Comparison of ENCODE assay signal across 15 cellular contexts in genomic region chr1:25755475-25756125, GRCh38. TPM values are rescaled to one million over a fixed set of nuclear protein-coding genes. Genes with fewer than 3 reads are reported as not detected.
DNase-seq lines count a peak whose midpoint lies in the region; ATAC-seq, FAIRE-seq and TF ChIP-seq lines count a peak whose summit lies in the region.
"Had no signal": no experiment of that assay in that cellular context is flagged by ENCODE, and none has a peak within 500 bp of the region (broad histone marks: within the 10 kb centered on the region; RNA-seq: fewer than 3 reads in every experiment).

No MANE protein-coding gene starts in this region.

- H2BK15ac ChIP-seq in H1 (ENCODE audit: low read length) = no peak overlapping the region

- no peak overlapping the region for H4K5ac ChIP-seq in H1 (ENCODE audit: insufficient read length, low read depth, low read length)

- H2BK5ac ChIP-seq in H1 (ENCODE audit: low read depth, low read length) = no peak overlapping the region

- H3K79me2 ChIP-seq in HepG2 (ENCODE audit: insufficient read depth, low read length) (no peaks in the 10 kb centered on the region), H1 (ENCODE audit: control insufficient read depth in 1 of 2, insufficient read depth in 2 of 2, low read length in 2 of 2) (no peaks in the 10 kb centered on the region)

- no peak for TF ChIP-seq CTCF in HepG2 (CRISPR knock-in tag; IDR thresholded peaks at IDR 0.05)
- no peak for TF ChIP-seq CTCF in right lobe of liver (IDR thresholded peaks at IDR 0.05)
- TF ChIP-seq CTCF in H1 (IDR thresholded peaks at IDR 0.05; ENCODE audit: control extremely low read depth in 1 of 3, insufficient read depth in 1 of 3, low read depth in 1 of 3, low read length in 3 of 3) = no peak

- no peak overlapping the region for H2BK120ac ChIP-seq in H1 (replicated peaks; ENCODE audit: low read depth, low read length)

- in situ Hi-C loops in HepG2 (cut with HindIII; ENCODE audit: extremely low pct_ligation_motif_present, low pct_unique_long_range_greater_than_20kb) = loop anchor here (5.0 kb wide), 1 partner anchor 42 kb away; no protein-coding TSS in a partner anchor

- no peak overlapping the region for H3K56ac ChIP-seq in H1 (replicated peaks; ENCODE audit: insufficient read length, low read depth, low read length)

- no peak overlapping the region for H4K8ac ChIP-seq in H1 (ENCODE audit: extremely low read depth, insufficient read depth, low read length)

- peaks cover 31% of the 10 kb centered on the region for H3K4me1 Mint-ChIP-seq in T-helper 17 cell

- POLR2A ChIA-PET in HepG2 (lab: Yijun Ruan, JAX) (no interaction called here), H1 (lab: Charles Lee; ENCODE audit: partially characterized antibody) (interaction anchor here (2.0 kb wide), 1 partner anchor 8 kb away, joined by 8 read pairs; no protein-coding TSS in a partner anchor)

- no peak overlapping the region for H3K23ac ChIP-seq in H1 (ENCODE audit: insufficient read length)

- H3K18ac ChIP-seq in H1 (ENCODE audit: extremely low read depth, low read length) = no peak overlapping the region

- no peaks in the 10 kb centered on the region; the same call in 1 of the 2 replicates for H3K23me2 ChIP-seq in H1 (ENCODE audit: low read depth, low read length)

- 27% methylated on average over 7 of the region's 7 CpGs for WGBS in HepG2 (ENCODE audit: low lambda C conversion rate)
- 80% methylated on average over 7 of the region's 7 CpGs for WGBS in right lobe of liver (ENCODE audit: insufficient coverage, low coverage, low lambda C conversion rate, missing lambda C conversion rate)
- 90% methylated on average over 7 of the region's 7 CpGs; no CpG with 5 or more reads in 1 of the 2 experiments for WGBS in H1 (ENCODE audit: extremely low coverage in 1 of 2, insufficient coverage in 1 of 2, insufficient read length in 1 of 2, insufficient replicate concordance in 2 of 2, low coverage in 1 of 2, low lambda C conversion rate in 2 of 2, missing lambda C conversion rate in 1 of 2), 2 experiments

- H3K4me3 ChIP-seq in HepG2 (replicated peaks in 1 of 3; ENCODE audit: insufficient read depth in 1 of 3, low read depth in 2 of 3, low read length in 3 of 3) (no peak overlapping the region), right lobe of liver (no peak overlapping the region), H1 (ENCODE audit: extremely low read depth in 1 of 4, insufficient read depth in 2 of 4, low read depth in 3 of 4, low read length in 4 of 4) (no peak overlapping the region)
- H3K4me3 ChIP-seq: A549 had no signal

- no peak overlapping the region for H3K4ac ChIP-seq in H1 (replicated peaks; ENCODE audit: insufficient read length, low read depth, low read length)

- no peak for TF ChIP-seq RAD21 in HepG2 (CRISPR knock-in tag; IDR thresholded peaks at IDR 0.05)
- no peak for TF ChIP-seq RAD21 in H1 (IDR thresholded peaks at IDR 0.05 in 1 of 2, conservative IDR thresholded peaks at IDR 0.05 in 1 of 2; ENCODE audit: low read depth in 2 of 2, low read length in 2 of 2)

- FAIRE-seq in HepG2 (lab: Jason Lieb, UNC) (no peak), H1 (lab: Jason Lieb, UNC) (no peak)
- FAIRE-seq: A549 had no signal

- no peak overlapping the region for H2BK20ac ChIP-seq in H1 (ENCODE audit: low read length)

- CTCF ChIA-PET in HepG2 (lab: Yijun Ruan, JAX; ENCODE audit: low intra/inter-chr PET ratio, low total read pairs) = no interaction called here
- CTCF ChIA-PET in H1 (lab: Charles Lee; ENCODE audit: partially characterized antibody) = interaction anchor here (0.7 to 3.1 kb wide), 7 partner anchors 10 to 132 kb away, joined by 3 to 9 read pairs (median 4); no protein-coding TSS in a partner anchor

- no peaks in the 10 kb centered on the region for H3K27me3 Mint-ChIP-seq in T-helper 17 cell

- no peak overlapping the region for H2BK12ac ChIP-seq in H1 (ENCODE audit: low read depth, low read length)

- DNase-seq in HepG2 (ENCODE audit: low spot score) (no peak), right lobe of liver (no peak), T-helper 17 cell (no peak), H1 (ENCODE audit: low read depth in 1 of 2, low spot score in 2 of 2) (no peak), NCI-H524 (lab: John Stamatoyannopoulos, UW) (no peak), NCI-H748 (lab: John Stamatoyannopoulos, UW; ENCODE audit: unreplicated experiment) (no peak), HUDEP-2 (lab: John Stamatoyannopoulos, UW; ENCODE audit: unreplicated experiment in 76 of 76) (no peak)
- DNase-seq: HCEC 1CT, NCI-H1417 treated with DMSO at 0.1 percent for 48 hours, NCI-H1930, NCI-H2171 treated with DMSO at 0.1 percent for 48 hours, NCI-H774 had no signal

- TF ChIP-seq EP300 in HepG2 (IDR thresholded peaks at IDR 0.05; ENCODE audit: low read depth in 2 of 2, low read length in 2 of 2) (no peak), HepG2 (CRISPR knock-in tag; IDR thresholded peaks at IDR 0.05; ENCODE audit: borderline replicate concordance) (no peak), H1 (IDR thresholded peaks at IDR 0.05; ENCODE audit: borderline replicate concordance in 1 of 2, low read depth in 2 of 2, low read length in 2 of 2) (no peak)

- H3K9ac ChIP-seq in HepG2 (ENCODE audit: insufficient read depth, low read depth, low read length) (no peak overlapping the region), H1 (replicated peaks in 1 of 4; ENCODE audit: extremely low read depth in 1 of 4, low read depth in 3 of 4, low read length in 3 of 4) (no peak overlapping the region)

- H4K91ac ChIP-seq in H1 (replicated peaks; ENCODE audit: insufficient read length, low read length) = peak overlapping the region; percentile 20

- no peaks in the 10 kb centered on the region for H3K36me3 ChIP-seq in HepG2 (replicated peaks in 1 of 2; ENCODE audit: control insufficient read depth in 1 of 2, insufficient read depth in 2 of 2, low read length in 2 of 2)
- peaks cover 0 to 6% (median 2%) of the 10 kb centered on the region in 4 donors for H3K36me3 ChIP-seq in right lobe of liver
- no peaks in the 10 kb centered on the region; a peak in 1 of 8 replicates for H3K36me3 ChIP-seq in H1 (ENCODE audit: control insufficient read depth in 2 of 4, insufficient read depth in 4 of 4, low read length in 3 of 4)

- peak overlapping the region; percentile 39 for H3K27ac Mint-ChIP-seq in T-helper 17 cell

- H3K4me2 ChIP-seq in HepG2 (ENCODE audit: low read depth, low read length) (no peak overlapping the region), H1 (ENCODE audit: insufficient read depth in 1 of 2, low read depth in 2 of 2, low read length in 2 of 2) (no peak overlapping the region)
- H3K4me2 ChIP-seq: A549 had no signal

- H3K14ac ChIP-seq in H1 (ENCODE audit: insufficient read length) = no peak overlapping the region

- H3K79me1 ChIP-seq in H1 (ENCODE audit: low read depth, low read length) = no peaks in the 10 kb centered on the region

- H3K9me3 ChIP-seq in HepG2 (ENCODE audit: low read length) = no peaks in the 10 kb centered on the region
- H3K9me3 ChIP-seq in right lobe of liver = no peaks in the 10 kb centered on the region
- H3K9me3 ChIP-seq in T-helper 17 cell (ENCODE audit: control insufficient read depth, low read length, poor library complexity, severe bottlenecking) = no peaks in the 10 kb centered on the region
- H3K9me3 ChIP-seq in H1 (ENCODE audit: insufficient read depth in 2 of 2, low read depth in 1 of 2, low read length in 1 of 2) = no peaks in the 10 kb centered on the region
- H3K9me3 ChIP-seq: A549 had no signal

- ATAC-seq in HepG2 (no peak), right lobe of liver (no peak), T-helper 17 cell (no peak), GM21367 (IDR thresholded peaks at IDR 0.05; ENCODE audit: unreplicated experiment) (no peak)
- ATAC-seq: A549 had no signal

- no peak overlapping the region for H3K27ac ChIP-seq in HepG2 (ENCODE audit: extremely low read length, insufficient read depth, low read length)
- H3K27ac ChIP-seq in right lobe of liver = no peak overlapping the region
- no peak overlapping the region for H3K27ac ChIP-seq in H1 (ENCODE audit: low read depth, low read length)
- H3K27ac ChIP-seq: A549, C4-2B had no signal

- no peak for TF ChIP-seq POLR2A in HepG2 (IDR thresholded peaks at IDR 0.05; ENCODE audit: insufficient read depth in 1 of 2, low read depth in 2 of 2, low read length in 2 of 2)
- TF ChIP-seq POLR2A in right lobe of liver (IDR thresholded peaks at IDR 0.05) = no peak
- TF ChIP-seq POLR2A in H1 (IDR thresholded peaks at IDR 0.05; ENCODE audit: control extremely low read depth in 1 of 2, low read depth in 2 of 2, low read length in 2 of 2) = no peak

- no peak overlapping the region for H2AFZ ChIP-seq in HepG2 (ENCODE audit: low read length)
- H2AFZ ChIP-seq in H1 (ENCODE audit: low read length) = no peak overlapping the region

- BruUV-seq in HepG2 (replicated peaks; lab: Mats Ljungman, UMichigan) = no TSS peak

- H3K36me3 Mint-ChIP-seq in T-helper 17 cell (ENCODE audit: low read depth) = peaks cover 6% of the 10 kb centered on the region

- intact Hi-C loops in HepG2 (cut with micrococcal nuclease; ENCODE audit: unreplicated experiment) = loop anchor here (5.0 kb wide), 1 partner anchor 42 kb away; no protein-coding TSS in a partner anchor
- intact Hi-C loops in right lobe of liver (cut with DNase I) = no loop called here

- no peak overlapping the region for H2AK5ac ChIP-seq in H1 (ENCODE audit: low read depth, low read length)

- no peaks in the 10 kb centered on the region for H3K4me1 ChIP-seq in HepG2 (ENCODE audit: insufficient read depth, low read length)
- no peaks in the 10 kb centered on the region for H3K4me1 ChIP-seq in right lobe of liver
- H3K4me1 ChIP-seq in H1 (replicated peaks in 1 of 4; ENCODE audit: control insufficient read depth in 3 of 4, insufficient read depth in 4 of 4, low read length in 3 of 4) = peaks cover 0 to 16% (median 7%) of the 10 kb centered on the region in 4 experiments; a peak in 5 of 7 replicates
- H3K4me1 ChIP-seq: A549 had no signal

- H3K27me3 ChIP-seq in HepG2 (ENCODE audit: control insufficient read depth in 1 of 2, insufficient read depth in 2 of 2, low read length in 2 of 2) = peaks cover 10 to 80% of the 10 kb centered on the region in 2 experiments
- no peaks in the 10 kb centered on the region for H3K27me3 ChIP-seq in right lobe of liver
- no peaks in the 10 kb centered on the region for H3K27me3 ChIP-seq in H1 (replicated peaks in 1 of 4; ENCODE audit: control insufficient read depth in 3 of 4, extremely low read depth in 1 of 4, insufficient read depth in 3 of 4, low read length in 3 of 4)

- H4K20me1 ChIP-seq in HepG2 (ENCODE audit: insufficient read depth, low read length) (no peaks in the 10 kb centered on the region), H1 (replicated peaks in 1 of 2; ENCODE audit: control insufficient read depth in 1 of 2, insufficient read depth in 2 of 2, low read length in 2 of 2) (no peaks in the 10 kb centered on the region)

- no peak overlapping the region for H3K4me3 Mint-ChIP-seq in T-helper 17 cell

RNA-seq across cellular contexts. Expression of gene SELENON, which starts 44.4 kb away (rescaled TPM):
- total RNA-seq in HepG2 (2016; rRNA removed; fragmentation: Illumina TruSeq; extraction: Trizol) = 3.4 and 3.8 TPM in 2 replicates
- 1.4 and 1.6 TPM in 2 replicates for total RNA-seq in HepG2 (2016; cell fraction: cytosol; rRNA removed; fragmentation: Illumina TruSeq; extraction: Trizol; ENCODE audit: low read depth)
- total RNA-seq in HepG2 (2016; cell fraction: insoluble cytoplasmic fraction; rRNA removed; fragmentation: Illumina TruSeq; extraction: Trizol) = 2.6 and 3.9 TPM in 2 replicates
- 5.9 and 6.0 TPM in 2 replicates for total RNA-seq in HepG2 (2016; cell fraction: membrane; rRNA removed; fragmentation: Illumina TruSeq; extraction: Trizol)
- 6.6 and 8.7 TPM in 2 replicates for total RNA-seq in HepG2 (2016; cell fraction: nucleus; rRNA removed; fragmentation: Illumina TruSeq; extraction: Trizol)
- polyA plus RNA-seq in HepG2 (2011; rRNA removed) = 8.0 and 8.9 TPM in 2 replicates
- 9.0 and 9.2 TPM in 2 replicates for polyA plus RNA-seq in HepG2 (2011; cell fraction: cytosol; rRNA removed)
- 13.1 and 15.6 TPM in 2 replicates for polyA plus RNA-seq in HepG2 (2011; cell fraction: nucleus; rRNA removed)
- 10.5 and 11.5 TPM in 2 replicates for polyA plus RNA-seq in HepG2 (2012)
- 3.5 and 4.0 TPM in 2 replicates for polyA plus RNA-seq in HepG2 (2016; cell fraction: cytosol; fragmentation: Illumina TruSeq; extraction: Trizol; ENCODE audit: low read depth)
- polyA plus RNA-seq in HepG2 (2016; cell fraction: insoluble cytoplasmic fraction; fragmentation: Illumina TruSeq; extraction: Trizol; ENCODE audit: low read depth) = 8.8 and 12.5 TPM in 2 replicates
- polyA plus RNA-seq in HepG2 (2016; cell fraction: membrane; fragmentation: Illumina TruSeq; extraction: Trizol; ENCODE audit: low read depth) = 12.1 and 12.7 TPM in 2 replicates
- polyA plus RNA-seq in HepG2 (2016; cell fraction: nucleus; fragmentation: Illumina TruSeq; extraction: Trizol; ENCODE audit: insufficient read depth, low read depth) = 27.6 and 29.1 TPM in 2 replicates
- 10.4 TPM in 2 replicates for polyA minus RNA-seq in HepG2 (2011; rRNA and poly(A)+ RNA removed; ENCODE audit: low replicate concordance)
- polyA minus RNA-seq in HepG2 (2011; cell fraction: cytosol; rRNA and poly(A)+ RNA removed) = 8.1 and 8.3 TPM in 2 replicates
- 3.1 and 5.0 TPM in 2 replicates for polyA minus RNA-seq in HepG2 (2011; cell fraction: nucleus; rRNA and poly(A)+ RNA removed)
- 10 to 100 TPM; 11.9 to 21.8 (median 17.8) TPM for total RNA-seq in right lobe of liver
- total RNA-seq in T-helper 17 cell = 10 to 100 TPM; 24.5 to 25.2 TPM
- total RNA-seq in H1 (2021; fragmentation: NEBNext Ultra II Directional; extraction: Animal tissue kit (Norgen Biotek cat#: 25700)) = 77.4 and 77.6 TPM in 2 replicates
- polyA plus RNA-seq in H1 (2011; rRNA removed) = 43.0 and 67.3 TPM in 2 replicates
- 36.6 TPM for polyA plus RNA-seq in H1 (2011; cell fraction: cytosol; rRNA removed)
- polyA plus RNA-seq in H1 (2011; cell fraction: nucleus; rRNA removed) = 58.6 TPM
- 72.8 to 99.4 TPM (median 83.9 TPM) in 4 replicates for polyA plus RNA-seq in H1 (2012, experiment 1 of 2)
- polyA plus RNA-seq in H1 (2012, experiment 2 of 2) = 89.8 TPM
- 103 TPM for polyA plus RNA-seq in H1 (2013, experiment 1 of 2)
- 109 TPM for polyA plus RNA-seq in H1 (2013, experiment 2 of 2)
- polyA minus RNA-seq in H1 (2011; rRNA and poly(A)+ RNA removed) = 25.4 and 44.6 TPM in 2 replicates
- 47.6 TPM for polyA minus RNA-seq in H1 (2011; cell fraction: cytosol; rRNA and poly(A)+ RNA removed)
- polyA minus RNA-seq in H1 (2011; cell fraction: nucleus; rRNA and poly(A)+ RNA removed) = 23.2 TPM

Comparison
In these comparisons a context has a peak if more than half of its experiments do, and no peak if none do; other contexts are left out.
1. Of the 41 proteins assayed by ChIP-seq in both HepG2 and H1: peak only in HepG2: none; only in H1: KDM1A; in both: none; in neither: 39; mixed calls (peak in some experiments, not most) for 1.